Comparison of ENCODE assay signal across 9 cellular contexts in genomic region chr7:1555813-1556540, GRCh38. TPM values are rescaled to one million over a fixed set of nuclear protein-coding genes. Genes with fewer than 3 reads are reported as not detected.
DNase-seq lines count a peak whose midpoint lies in the region; ATAC-seq lines count a peak whose summit lies in the region.
"Had no signal": no experiment of that assay in that cellular context is flagged by ENCODE, and none has a peak within 500 bp of the region (broad histone marks: within the 10 kb centered on the region; RNA-seq: fewer than 3 reads in every experiment).

TMEM184A (minus strand) TSS chr7:1556205; CDS start chr7:1555484, 721 bp downstream.

- POLR2A ChIA-PET in T-cell (lab: Charles Lee): no interaction called here
- POLR2A ChIA-PET in naive thymus-derived CD4-positive, alpha-beta T cell (lab: Charles Lee): interaction anchor here (0.6 kb wide), 1 partner anchor 1477 kb away, joined by 5 read pairs; no protein-coding TSS in a partner anchor

- no peaks in the 10 kb centered on the region for H3K9me3 ChIP-seq in ES-I3 (ENCODE audit: control insufficient read depth, insufficient read depth, low read length)
- H3K9me3 ChIP-seq in naive thymus-derived CD4-positive, alpha-beta T cell (ENCODE audit: control insufficient read depth in 2 of 3, low read length in 3 of 3): no peaks in the 10 kb centered on the region

- H3K4me3 Mint-ChIP-seq in T-cell: no peak within 1 kb of the TSS
- H3K4me3 Mint-ChIP-seq in naive thymus-derived CD4-positive, alpha-beta T cell: peak within 1 kb of the TSS in 1 of 10 donors; percentile 34

- ATAC-seq in T-cell (replicated peaks in 1 of 4) (peak; percentile 72 to 81 (median 77)), GM19395 (IDR thresholded peaks at IDR 0.05; ENCODE audit: unreplicated experiment) (no peak)
- ATAC-seq in naive thymus-derived CD4-positive, alpha-beta T cell: peak; percentile 70

- no peak within 1 kb of the TSS for H3K4me3 ChIP-seq in naive thymus-derived CD4-positive, alpha-beta T cell (ENCODE audit: low read length)

- no peak within 1 kb of the TSS for H3K27ac Mint-ChIP-seq in T-cell
- peak within 1 kb of the TSS in 1 of 9 donors; percentile 56 for H3K27ac Mint-ChIP-seq in naive thymus-derived CD4-positive, alpha-beta T cell

- no peaks in the 10 kb centered on the region for H3K27me3 ChIP-seq in naive thymus-derived CD4-positive, alpha-beta T cell (ENCODE audit: control insufficient read depth in 2 of 2, insufficient read depth in 2 of 2, low read length in 2 of 2)

- peaks cover 10% of the 10 kb centered on the region; the same call in 1 of the 2 replicates for H3K4me1 ChIP-seq in ES-I3 (ENCODE audit: insufficient read depth, low read length)
- no peaks in the 10 kb centered on the region for H3K4me1 ChIP-seq in naive thymus-derived CD4-positive, alpha-beta T cell (ENCODE audit: control insufficient read depth in 2 of 2, insufficient read depth in 2 of 2, low read length in 2 of 2)

- H3K9ac ChIP-seq in ES-I3 (ENCODE audit: low read depth, low read length): peak within 1 kb of the TSS; percentile 14; the same call in 1 of the 2 replicates

- H3K36me3 ChIP-seq in ES-I3 (ENCODE audit: insufficient read depth, low read length): no peaks in the 10 kb centered on the region
- no peaks in the 10 kb centered on the region for H3K36me3 ChIP-seq in naive thymus-derived CD4-positive, alpha-beta T cell (ENCODE audit: control insufficient read depth in 2 of 3, insufficient read depth in 3 of 3, low read length in 3 of 3)

- H3K9me3 Mint-ChIP-seq in T-cell: no peaks in the 10 kb centered on the region
- no peaks in the 10 kb centered on the region for H3K9me3 Mint-ChIP-seq in naive thymus-derived CD4-positive, alpha-beta T cell

- intact Hi-C loops in naive thymus-derived CD4-positive, alpha-beta T cell (cut with micrococcal nuclease): loop anchor here in 1 of 2 donors (1.0 kb wide), 2 partner anchors 24 to 52 kb away; partner anchors contain the start of gene INTS1

- no peaks in the 10 kb centered on the region for H3K27me3 Mint-ChIP-seq in T-cell
- no peaks in the 10 kb centered on the region for H3K27me3 Mint-ChIP-seq in naive thymus-derived CD4-positive, alpha-beta T cell

- H3K27ac ChIP-seq in naive thymus-derived CD4-positive, alpha-beta T cell (ENCODE audit: low read depth, low read length): no peak within 1 kb of the TSS

- CTCF ChIA-PET in T-cell (lab: Charles Lee): no interaction called here
- CTCF ChIA-PET in naive thymus-derived CD4-positive, alpha-beta T cell (lab: Charles Lee): interaction anchor here (0.7 to 1.0 kb wide), 6 partner anchors 12 to 51 kb away, joined by 3 to 4 read pairs (median 3); partner anchors contain the start of gene PSMG3

- DNase-seq in NCI-H1092 treated with DMSO at 0.1 percent for 48 hours (lab: John Stamatoyannopoulos, UW) (peak; percentile 94), T-cell (peak in 29 of 34 experiments; percentile 17 to 63 (median 43)), dermis blood vessel endothelial cell (peak; percentile 43), AG08395 (ENCODE audit: low spot score) (no peak), Ammon's horn (ENCODE audit: low spot score) (no peak)
- DNase-seq in naive thymus-derived CD4-positive, alpha-beta T cell: peak in 7 of 9 donors; percentile 48 to 67 (median 57)

- no peaks in the 10 kb centered on the region for H3K36me3 Mint-ChIP-seq in T-cell
- H3K36me3 Mint-ChIP-seq in naive thymus-derived CD4-positive, alpha-beta T cell: no peaks in the 10 kb centered on the region

- peaks cover 0 to 3% (median 0%) of the 10 kb centered on the region in 3 donors for H3K4me1 Mint-ChIP-seq in T-cell
- H3K4me1 Mint-ChIP-seq in naive thymus-derived CD4-positive, alpha-beta T cell: peaks cover 0 to 4% (median 0%) of the 10 kb centered on the region in 7 donors

RNA-seq across cellular contexts. Expression of gene TMEM184A, which starts in this region (rescaled TPM):
- total RNA-seq in T-cell (under 1 TPM in 3 of 5 donors, not detected in 2; 0.18 to 0.38 (median 0.33) TPM), dermis blood vessel endothelial cell (under 0.01 and 0.05 TPM in 2 replicates)
- total RNA-seq in naive thymus-derived CD4-positive, alpha-beta T cell: under 1 TPM in 1 of 5 experiments, not detected in 4; 0.05 TPM
- polyA plus RNA-seq in naive thymus-derived CD4-positive, alpha-beta T cell: under 1 TPM in 1 of 2 donors, not detected in 1; 0.06 TPM
- total RNA-seq: pulmonary artery endothelial cell had no signal

Comparison
In these comparisons a context has a peak if more than half of its experiments do, and no peak if none do; other contexts are left out.
1. Peak in DNase-seq and ATAC-seq in T-cell; RNA of the gene not detected or under 1 TPM.
2. Peak in DNase-seq in dermis blood vessel endothelial cell; RNA of the gene not detected or under 1 TPM.
3. Peak in DNase-seq and ATAC-seq in naive thymus-derived CD4-positive, alpha-beta T cell; RNA of the gene not detected or under 1 TPM.